Comparison of ENCODE assay signal across 8 cellular contexts in the genomic region with DNA sequence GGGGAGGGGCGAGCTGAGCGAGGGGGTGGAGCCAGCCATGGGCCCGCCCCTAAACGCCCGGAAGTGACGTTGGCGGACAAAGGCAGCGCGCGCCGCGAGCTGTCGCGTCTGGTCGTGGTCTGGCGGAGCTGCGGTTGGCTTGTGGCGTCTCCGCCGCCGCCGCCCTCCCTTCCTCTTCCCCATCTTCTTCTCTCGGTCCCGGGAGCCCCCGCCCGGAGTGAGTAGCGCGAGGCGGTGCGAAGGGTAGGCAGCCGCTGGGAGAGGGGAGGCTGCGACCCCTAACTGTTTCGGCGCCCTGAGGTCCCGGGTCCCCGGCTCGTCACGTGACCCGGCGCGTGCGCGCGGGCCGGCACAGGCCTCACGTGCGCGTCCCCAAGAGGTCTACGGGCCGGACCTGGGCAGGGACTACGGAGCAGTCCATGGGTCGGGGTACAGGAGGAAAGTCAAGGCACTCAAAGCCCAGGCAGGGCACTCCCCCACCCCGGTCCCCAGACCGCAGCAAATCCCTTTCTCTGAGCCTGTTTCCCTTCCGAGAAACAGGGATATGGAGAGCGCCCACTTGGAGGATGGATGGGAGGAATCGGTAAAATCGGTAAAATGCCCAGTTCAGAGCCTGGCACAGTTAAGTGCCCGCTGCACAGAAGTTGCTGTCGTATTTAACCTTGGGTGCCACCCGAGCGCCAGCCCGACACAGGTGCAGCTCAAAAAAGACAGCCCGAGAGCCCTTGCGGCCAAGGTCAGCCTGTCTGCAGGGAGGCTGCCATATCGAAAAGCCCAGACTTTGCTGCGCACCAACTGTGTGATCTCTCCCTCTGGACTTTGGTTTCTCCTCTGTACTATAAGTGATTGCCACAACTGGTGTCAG. TPM values are rescaled to one million over a fixed set of nuclear protein-coding genes. Genes with fewer than 3 reads are reported as not detected.
DNase-seq lines count a peak whose midpoint lies in the region; ATAC-seq and TF ChIP-seq lines count a peak whose summit lies in the region.

A gene with protein sequence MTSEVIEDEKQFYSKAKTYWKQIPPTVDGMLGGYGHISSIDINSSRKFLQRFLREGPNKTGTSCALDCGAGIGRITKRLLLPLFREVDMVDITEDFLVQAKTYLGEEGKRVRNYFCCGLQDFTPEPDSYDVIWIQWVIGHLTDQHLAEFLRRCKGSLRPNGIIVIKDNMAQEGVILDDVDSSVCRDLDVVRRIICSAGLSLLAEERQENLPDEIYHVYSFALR (plus strand): TSS at position 85 of the 865 bp plus-strand sequence. CDS start 6,541 bp downstream, outside the sequence.

- no peaks in the 10 kb centered on the region for H3K9me3 ChIP-seq in ectodermal cell (ENCODE audit: control insufficient read depth, low read length)
- no peaks in the 10 kb centered on the region for H3K9me3 ChIP-seq in lung (ENCODE audit: control insufficient read depth in 2 of 2, insufficient read depth in 1 of 2, low read length in 1 of 2)

- H3K27ac ChIP-seq in ectodermal cell (ENCODE audit: insufficient read depth, low read depth, low read length, poor library complexity, severe bottlenecking) (peak within 1 kb of the TSS; percentile 41), lung (ENCODE audit: low read depth in 1 of 2, low read length in 1 of 2) (peak within 1 kb of the TSS; percentile 90 to 94)

- peaks cover 3% of the 10 kb centered on the region for H3K27me3 Mint-ChIP-seq in activated CD8-positive, alpha-beta T cell treated with anti-CD3 and anti-CD28 coated beads for 36 hours

- peak within 1 kb of the TSS; percentile 95 for H3K27ac Mint-ChIP-seq in activated CD8-positive, alpha-beta T cell treated with anti-CD3 and anti-CD28 coated beads for 36 hours

- WGBS in ectodermal cell, 2 experiments: 1% methylated on average over 67 of the region's 67 CpGs
- WGBS in lung, 2 donors: 0 to 1% methylated on average over 60 to 67 of the region's 67 CpGs

- intact Hi-C loops in activated CD8-positive, alpha-beta T cell treated with anti-CD3 and anti-CD28 coated beads for 36 hours (cut with micrococcal nuclease): no loop called here

- H3K36me3 ChIP-seq in ectodermal cell (ENCODE audit: control insufficient read depth, insufficient read depth, low read length) (no peaks in the 10 kb centered on the region), lung (ENCODE audit: control insufficient read depth in 2 of 2, insufficient read depth in 2 of 2, low read length in 2 of 2) (peaks cover 0 to 2% of the 10 kb centered on the region in 2 donors)

- H3K4me1 ChIP-seq in ectodermal cell (ENCODE audit: control insufficient read depth, insufficient read depth, low read length): peaks cover 10% of the 10 kb centered on the region
- H3K4me1 ChIP-seq in lung (ENCODE audit: control insufficient read depth in 2 of 2, insufficient read depth in 2 of 2, low read length in 2 of 2): peaks cover 10 to 26% of the 10 kb centered on the region in 2 donors

- peak; percentile 77 for ATAC-seq in GM19324 (IDR thresholded peaks at IDR 0.05; ENCODE audit: low FRiP score, unreplicated experiment)
- ATAC-seq in HG03469 (IDR thresholded peaks at IDR 0.05; ENCODE audit: unreplicated experiment): peak; percentile 49
- ATAC-seq in activated CD8-positive, alpha-beta T cell treated with anti-CD3 and anti-CD28 coated beads for 36 hours: peak; percentile 83
- ATAC-seq in lung (ENCODE audit: insufficient read depth, low FRiP score): peak; percentile 92

- no peaks in the 10 kb centered on the region for H3K9me3 Mint-ChIP-seq in activated CD8-positive, alpha-beta T cell treated with anti-CD3 and anti-CD28 coated beads for 36 hours

- H3K4me3 ChIP-seq in ectodermal cell (ENCODE audit: insufficient read depth, low read depth, low read length): peak within 1 kb of the TSS; percentile 75
- H3K4me3 ChIP-seq in lung: peak within 1 kb of the TSS; percentile 63

- DNase-seq in C1 segment of cervical spinal cord (lab: John Stamatoyannopoulos, UW) (peak; percentile 45 to 93 (median 85)), NCI-H748 treated with DMSO at 0.1 percent for 48 hours (lab: John Stamatoyannopoulos, UW) (peak; percentile 57), lung (ENCODE audit: low spot score) (peak; percentile 87)
- DNase-seq in activated CD8-positive, alpha-beta T cell treated with anti-CD3 and anti-CD28 coated beads for 36 hours: peak; percentile 90
- peak; percentile 82 to 87 (median 84) for DNase-seq in stimulated activated CD4-positive, alpha-beta T cell treated with anti-CD3 and anti-CD28 coated beads, TNF-alpha, amount 100 ng/mL, for 4 hours (ENCODE audit: low read depth in 3 of 3)

- H3K36me3 Mint-ChIP-seq in activated CD8-positive, alpha-beta T cell treated with anti-CD3 and anti-CD28 coated beads for 36 hours (ENCODE audit: low read depth): peaks cover 25% of the 10 kb centered on the region

- H3K4me1 Mint-ChIP-seq in activated CD8-positive, alpha-beta T cell treated with anti-CD3 and anti-CD28 coated beads for 36 hours (ENCODE audit: low read depth): peaks cover 54% of the 10 kb centered on the region

- H3K4me3 Mint-ChIP-seq in activated CD8-positive, alpha-beta T cell treated with anti-CD3 and anti-CD28 coated beads for 36 hours: peak within 1 kb of the TSS; percentile 77

- CTCF ChIA-PET in activated CD8-positive, alpha-beta T cell treated with anti-CD3 and anti-CD28 coated beads for 36 hours (lab: Charles Lee): interaction anchor here (0.7 to 10.1 kb wide), 10 partner anchors 11 to 496 kb away, joined by 3 to 131 read pairs (median 4); no protein-coding TSS in a partner anchor

- no peak for TF ChIP-seq CTCF in activated CD8-positive, alpha-beta T cell treated with anti-CD3 and anti-CD28 coated beads for 36 hours (IDR thresholded peaks at IDR 0.05)
- TF ChIP-seq CTCF in lung (IDR thresholded peaks at IDR 0.05; ENCODE audit: control extremely low read depth, extremely low read depth): no peak

- H3K27me3 ChIP-seq in ectodermal cell (ENCODE audit: control insufficient read depth, insufficient read depth, low read length, poor library complexity, severe bottlenecking): peaks cover 8% of the 10 kb centered on the region
- no peaks in the 10 kb centered on the region for H3K27me3 ChIP-seq in lung (ENCODE audit: control insufficient read depth, insufficient read depth)

- POLR2A ChIA-PET in activated CD8-positive, alpha-beta T cell treated with anti-CD3 and anti-CD28 coated beads for 36 hours (lab: Charles Lee): interaction anchor here (0.6 to 2.9 kb wide), 6 partner anchors 11 to 112 kb away, joined by 3 to 12 read pairs (median 6); a partner anchor contains a TSS

RNA-seq across cellular contexts. Expression of the gene that starts here (rescaled TPM):
- 10 to 100 TPM; 69.5 to 74.4 TPM for total RNA-seq in activated CD8-positive, alpha-beta T cell treated with anti-CD3 and anti-CD28 coated beads for 36 hours
- polyA plus RNA-seq in ectodermal cell (2013, experiment 1 of 4): 39.0 TPM
- polyA plus RNA-seq in ectodermal cell (2013, experiment 2 of 4): 37.3 TPM
- polyA plus RNA-seq in ectodermal cell (2013, experiment 3 of 4): 31.3 TPM
- polyA plus RNA-seq in ectodermal cell (2013, experiment 4 of 4): 35.2 TPM
- total RNA-seq in lung: 10 to 100 TPM; 14.3 to 30.1 TPM
- 10 to 100 TPM; 36.3 to 54.7 TPM for polyA plus RNA-seq in lung

Comparison
In these comparisons a context has a peak if more than half of its experiments do, and no peak if none do; other contexts are left out.
1. Peak in every context shown above with its lines: DNase-seq, ATAC-seq, H3K4me3 ChIP-seq and H3K27ac ChIP-seq.